In genomic region chr20:2654384-2654822, GRCh38 we compare ENCODE assay signal across 8 cellular contexts.
DNase-seq lines count a peak whose midpoint lies in the region; ATAC-seq and TF ChIP-seq lines count a peak whose summit lies in the region.

No MANE protein-coding gene starts in this region.

- H3K9ac ChIP-seq in BLaER1 treated with 17β-estradiol and CSF1 and Interleukin-3, amounts not matched to agents 10 nM and 100 nM, result peak overlapping the region; percentile 84 to 99 (median 92)
- H3K9ac ChIP-seq in HUES48 (ENCODE audit: low read depth, low read length), result peak overlapping the region; percentile 18; the same call in 1 of the 2 replicates
- H3K9ac ChIP-seq in mucosa of rectum (ENCODE audit: low read depth in 1 of 2, low read length in 2 of 2), result peak overlapping the region in 1 of 2 donors; percentile 51

- TF ChIP-seq CTCF in astrocyte of the spinal cord (IDR thresholded peaks at IDR 0.05; ENCODE audit: low read depth, low read length), result no peak

- H4K20me1 ChIP-seq in BLaER1 treated with 17β-estradiol and CSF1 and Interleukin-3, amounts not matched to agents 10 nM and 100 nM, result peaks cover 37 to 69% (median 68%) of the 10 kb centered on the region in 11 experiments; a peak in 21 of 22 replicates

- ATAC-seq in GM19455 (IDR thresholded peaks at IDR 0.05; ENCODE audit: unreplicated experiment), result no peak

- DNase-seq in astrocyte of the spinal cord (ENCODE audit: low read depth, low spot score) (no peak), NCI-H146 treated with DMSO at 0.1 percent for 48 hours (lab: John Stamatoyannopoulos, UW; ENCODE audit: unreplicated experiment) (no peak), NOMO-1 treated with dmso at 0.1 percent for 144 hours (lab: John Stamatoyannopoulos, UW; ENCODE audit: unreplicated experiment) (no peak), MV-4-11 (lab: John Stamatoyannopoulos, UW) (no peak)

- in situ Hi-C loops in astrocyte of the spinal cord (cut with HindIII; ENCODE audit: low sequenced_read_pairs), result no loop called here

- no peaks in the 10 kb centered on the region for H3K27me3 ChIP-seq in BLaER1 treated with 17β-estradiol and CSF1 and Interleukin-3, amounts not matched to agents 10 nM and 100 nM
- H3K27me3 ChIP-seq in HUES48 (ENCODE audit: control insufficient read depth, insufficient read depth, low read length) (no peaks in the 10 kb centered on the region), mucosa of rectum (ENCODE audit: control insufficient read depth in 2 of 2, insufficient read depth in 2 of 2, low read length in 2 of 2) (no peaks in the 10 kb centered on the region)

- peak overlapping the region; percentile 88 to 99 (median 97) for H3K4me2 ChIP-seq in BLaER1 treated with 17β-estradiol and CSF1 and Interleukin-3, amounts not matched to agents 10 nM and 100 nM

- H3K4me1 ChIP-seq in BLaER1 treated with 17β-estradiol and CSF1 and Interleukin-3, amounts not matched to agents 10 nM and 100 nM, result peaks cover 38 to 71% (median 63%) of the 10 kb centered on the region in 10 experiments
- peaks cover 4% of the 10 kb centered on the region; the same call in 1 of the 2 replicates for H3K4me1 ChIP-seq in HUES48 (ENCODE audit: control insufficient read depth, insufficient read depth, low read length)
- H3K4me1 ChIP-seq in mucosa of rectum (ENCODE audit: control insufficient read depth in 2 of 2, insufficient read depth in 2 of 2, low read length in 2 of 2), result peaks cover 12 to 17% of the 10 kb centered on the region in 2 donors

- H3K27ac ChIP-seq in BLaER1 treated with 17β-estradiol and CSF1 and Interleukin-3, amounts not matched to agents 10 nM and 100 nM, result peak overlapping the region in 7 of 11 experiments; percentile 81 to 99 (median 94); a peak in 6 of 22 replicates
- H3K27ac ChIP-seq in HUES48 (ENCODE audit: low read depth, low read length) (no peak overlapping the region), mucosa of rectum (ENCODE audit: low read depth in 2 of 2, low read length in 2 of 2) (no peak overlapping the region)

- no peaks in the 10 kb centered on the region for H3K9me3 ChIP-seq in BLaER1 treated with 17β-estradiol and CSF1 and Interleukin-3, amounts not matched to agents 10 nM and 100 nM (replicated peaks in 1 of 11)
- H3K9me3 ChIP-seq in HUES48 (ENCODE audit: control insufficient read depth, insufficient read depth, low read length), result no peaks in the 10 kb centered on the region
- H3K9me3 ChIP-seq in mucosa of rectum (ENCODE audit: control insufficient read depth in 2 of 2, low read length in 2 of 2), result no peaks in the 10 kb centered on the region

- peak overlapping the region; percentile 81 to 100 (median 94) for H3K4me3 ChIP-seq in BLaER1 treated with 17β-estradiol and CSF1 and Interleukin-3, amounts not matched to agents 10 nM and 100 nM
- peak overlapping the region; percentile 86 for H3K4me3 ChIP-seq in HUES48 (ENCODE audit: low read depth, low read length)
- H3K4me3 ChIP-seq in astrocyte of the spinal cord (ENCODE audit: low read depth, low read length), result peak overlapping the region; percentile 98
- H3K4me3 ChIP-seq in mucosa of rectum (ENCODE audit: low read length in 2 of 2), result peak overlapping the region; percentile 79 to 97

- peaks cover 55 to 65% (median 65%) of the 10 kb centered on the region in 11 experiments for H3K36me3 ChIP-seq in BLaER1 treated with 17β-estradiol and CSF1 and Interleukin-3, amounts not matched to agents 10 nM and 100 nM
- peaks cover 63% of the 10 kb centered on the region for H3K36me3 ChIP-seq in HUES48 (ENCODE audit: control insufficient read depth, insufficient read depth, low read length)
- peaks cover 47 to 55% of the 10 kb centered on the region in 2 donors for H3K36me3 ChIP-seq in mucosa of rectum (ENCODE audit: control insufficient read depth in 2 of 2, insufficient read depth in 2 of 2, low read length in 2 of 2)

Comparison
In these comparisons a context has a peak if more than half of its experiments do, and no peak if none do; other contexts are left out.
1. H3K27ac ChIP-seq: peak in BLaER1 treated with 17β-estradiol and CSF1 and Interleukin-3, amounts not matched to agents 10 nM and 100 nM (7 of 11); none in HUES48 (single experiment) and mucosa of rectum (0 of 2).
2. Peak in every context shown above with its lines, with median percentiles within 50 percentile points of each other: H3K4me3 ChIP-seq.